In the genomic region with DNA sequence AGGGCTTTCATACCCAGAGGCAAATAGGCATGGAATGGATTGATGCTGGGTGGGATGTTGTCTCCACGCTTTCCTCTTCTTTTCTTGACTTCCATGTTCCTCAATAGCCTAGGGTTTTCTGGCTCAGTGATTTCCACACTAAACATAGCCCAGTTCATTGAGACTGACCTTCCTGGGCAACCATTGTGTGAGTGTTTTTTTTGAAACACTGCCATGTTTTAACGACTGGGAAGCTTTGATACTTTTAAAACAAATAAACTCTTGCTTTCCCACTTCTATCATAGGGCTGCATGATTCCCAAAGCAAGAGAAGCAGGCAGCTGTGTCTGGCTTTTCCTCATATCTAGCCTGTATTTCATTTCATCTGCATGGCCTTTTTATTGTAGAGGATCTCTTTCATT, we compare ENCODE assay signal across 25 cellular contexts.
"Had no signal": no experiment of that assay in that cellular context is flagged by ENCODE, and none has a peak within 500 bp of the region (broad histone marks: within the 10 kb centered on the region; RNA-seq: fewer than 3 reads in every experiment).

No MANE protein-coding gene starts in this region.

- ATAC-seq: stimulated activated effector memory CD8-positive, alpha-beta T cell treated with anti-CD3 and anti-CD28 coated beads, Interleukin-12 subunit alpha, Interleukin-12 subunit beta, amount 100 ng/mL, for 72 hours; stimulated activated memory B cell treated with anti-CD40 and anti-IgM and Interleukin-4, amounts not matched to agents 10 μg/mL and 1 μg/mL and 100 μg/mL, for 72 hours; stimulated activated naive B cell treated with anti-CD40 and anti-IgM and Interleukin-4, amounts not matched to agents 10 μg/mL and 1 μg/mL and 100 μg/mL, for 72 hours; stimulated activated naive CD8-positive, alpha-beta T cell treated with anti-CD3 and anti-CD28 coated beads, Interleukin-15, amount 100 ng/mL, for 72 hours; stimulated activated naive CD8-positive, alpha-beta T cell treated with anti-CD3 and anti-CD28 coated beads, Interleukin-15, Interleukin-2, amounts not matched to agents 100 U/mL and 50 U/mL, for 24 hours; upper lobe of right lung had no signal

- H3K4me3 ChIP-seq: stomach, suprapubic skin, testis, thoracic aorta, thyroid gland, tibial artery, tibial nerve, transverse colon, upper lobe of left lung, upper lobe of right lung, uterus, vagina had no signal

- H3K27ac ChIP-seq: stomach, suprapubic skin, testis, thoracic aorta, thyroid gland, tibial artery, tibial nerve, transverse colon, upper lobe of left lung, upper lobe of right lung, uterus, vagina had no signal

- DNase-seq: stimulated activated CD4-positive, alpha-beta T cell treated with anti-CD3 and anti-CD28 coated beads, Interleukin-2, amount 100 ng/mL, for 48 hours; stimulated activated CD4-positive, alpha-beta T cell treated with anti-CD3 and anti-CD28 coated beads, Interleukin-4, amount 100 ng/mL, for 1 hour; stimulated activated CD4-positive, alpha-beta T cell treated with anti-CD3 and anti-CD28 coated beads, Interleukin-4, amount 100 ng/mL, for 24 hours; stimulated activated CD8-positive, alpha-beta memory T cell treated with anti-CD3 and anti-CD28 coated beads, Interleukin-4, amount 100 ng/mL, for 48 hours; stimulated activated naive B cell treated with anti-CD40 and anti-IgM and Interleukin-4, amounts not matched to agents 10 μg/mL and 1 μg/mL and 100 μg/mL, for 72 hours; stimulated activated naive CD4-positive, alpha-beta T cell; stimulated activated naive CD4-positive, alpha-beta T cell treated with Interleukin-2 at 50 U/mL for 16 hours; stimulated activated naive CD8-positive, alpha-beta T cell treated with anti-CD3 and anti-CD28 coated beads, Interleukin-15, amount 100 ng/mL, for 72 hours; stimulated activated naive CD8-positive, alpha-beta T cell treated with anti-CD3 and anti-CD28 coated beads, Interleukin-15, Interleukin-2, amounts not matched to agents 100 U/mL and 50 U/mL, for 24 hours; stomach; substantia nigra; testis; thyroid gland; tibial artery; transverse colon; trophoblast cell; upper lobe of left lung; upper lobe of right lung; uterus had no signal
